Comparison of ENCODE assay signal across 20 cellular contexts in the genomic region with DNA sequence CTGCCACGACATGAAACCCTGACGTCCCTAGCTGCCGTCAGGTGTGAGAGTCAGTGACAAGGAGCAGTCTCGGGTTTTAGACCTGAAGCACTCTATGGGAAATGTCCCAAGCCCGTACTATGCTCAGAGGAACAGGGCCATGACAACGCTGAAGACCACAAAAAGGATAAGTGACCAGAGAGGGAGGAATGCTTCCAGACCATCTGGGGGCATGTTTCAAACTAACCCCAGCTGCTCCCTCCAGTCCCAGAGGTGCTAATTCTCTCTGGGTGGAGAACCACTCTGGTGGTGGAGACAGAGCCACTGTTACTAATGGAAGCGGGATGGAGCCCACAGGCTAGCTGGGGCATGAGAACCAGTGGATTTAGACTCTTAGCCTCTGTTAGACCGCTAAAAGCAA. TPM values are rescaled to one million over a fixed set of nuclear protein-coding genes. Genes with fewer than 3 reads are reported as not detected.
DNase-seq lines count a peak whose midpoint lies in the region; ATAC-seq and TF ChIP-seq lines count a peak whose summit lies in the region.
"Had no signal": no experiment of that assay in that cellular context is flagged by ENCODE, and none has a peak within 500 bp of the region (broad histone marks: within the 10 kb centered on the region; RNA-seq: fewer than 3 reads in every experiment).

No MANE protein-coding gene starts in this region.

- H3K4me1 Mint-ChIP-seq in activated CD8-positive, alpha-beta memory T cell treated with anti-CD3 and anti-CD28 coated beads, Interleukin-2, amount 10 ng/mL, durations not matched to agents 7 days and 5 days: peaks cover 63% of the 10 kb centered on the region
- peaks cover 50% of the 10 kb centered on the region for H3K4me1 Mint-ChIP-seq in activated T-helper 2 cell treated with anti-CD3 and anti-CD28 coated beads, Interferon-gamma antibody, Interleukin-2, Interleukin-4, amounts not matched to agents 10 μg/mL and 5 μg/mL and 100 μg/mL, durations not matched to agents 14 hours and 24 hours and 36 hours (ENCODE audit: low read depth)
- peaks cover 31% of the 10 kb centered on the region for H3K4me1 Mint-ChIP-seq in glutamatergic neuron (ENCODE audit: low read depth, unreplicated experiment)

- CTCF ChIA-PET in activated CD8-positive, alpha-beta memory T cell treated with anti-CD3 and anti-CD28 coated beads, Interleukin-2, amount 10 ng/mL, durations not matched to agents 7 days and 5 days (lab: Charles Lee): no interaction called here

- no peak for ATAC-seq in activated CD8-positive, alpha-beta memory T cell treated with anti-CD3 and anti-CD28 coated beads, Interleukin-2, amount 10 ng/mL, durations not matched to agents 7 days and 5 days
- no peak for ATAC-seq in HG02610 (IDR thresholded peaks at IDR 0.05; ENCODE audit: unreplicated experiment)
- no peak for ATAC-seq in GM19328 (IDR thresholded peaks at IDR 0.05; ENCODE audit: unreplicated experiment)
- ATAC-seq in HG03354 (IDR thresholded peaks at IDR 0.05; ENCODE audit: poor library complexity, severe bottlenecking, unreplicated experiment): no peak

- H3K9me3 Mint-ChIP-seq in activated CD8-positive, alpha-beta memory T cell treated with anti-CD3 and anti-CD28 coated beads, Interleukin-2, amount 10 ng/mL, durations not matched to agents 7 days and 5 days (ENCODE audit: low read depth): no peaks in the 10 kb centered on the region
- H3K9me3 Mint-ChIP-seq in activated T-helper 2 cell treated with anti-CD3 and anti-CD28 coated beads, Interferon-gamma antibody, Interleukin-2, Interleukin-4, amounts not matched to agents 10 μg/mL and 5 μg/mL and 100 μg/mL, durations not matched to agents 14 hours and 24 hours and 36 hours: no peaks in the 10 kb centered on the region
- peaks cover 4% of the 10 kb centered on the region for H3K9me3 Mint-ChIP-seq in glutamatergic neuron (ENCODE audit: unreplicated experiment)

- intact Hi-C loops in activated T-helper 2 cell treated with anti-CD3 and anti-CD28 coated beads, Interferon-gamma antibody, Interleukin-2, Interleukin-4, amounts not matched to agents 10 μg/mL and 5 μg/mL and 100 μg/mL, durations not matched to agents 14 hours and 24 hours and 36 hours (cut with micrococcal nuclease): no loop called here

- H3K36me3 Mint-ChIP-seq in activated CD8-positive, alpha-beta memory T cell treated with anti-CD3 and anti-CD28 coated beads, Interleukin-2, amount 10 ng/mL, durations not matched to agents 7 days and 5 days: peaks cover 73% of the 10 kb centered on the region
- peaks cover 87% of the 10 kb centered on the region for H3K36me3 Mint-ChIP-seq in activated T-helper 2 cell treated with anti-CD3 and anti-CD28 coated beads, Interferon-gamma antibody, Interleukin-2, Interleukin-4, amounts not matched to agents 10 μg/mL and 5 μg/mL and 100 μg/mL, durations not matched to agents 14 hours and 24 hours and 36 hours (ENCODE audit: low read depth)
- H3K36me3 Mint-ChIP-seq in glutamatergic neuron (ENCODE audit: unreplicated experiment): no peaks in the 10 kb centered on the region

- no peak for DNase-seq in activated CD8-positive, alpha-beta memory T cell treated with anti-CD3 and anti-CD28 coated beads, Interleukin-2, amount 10 ng/mL, durations not matched to agents 7 days and 5 days
- no peak for DNase-seq in activated CD8-positive, alpha-beta memory T cell treated with anti-CD3 and anti-CD28 coated beads, Interleukin-2, amount 50 U/mL, for 48 hours
- no peak for DNase-seq in activated T-helper 2 cell treated with anti-CD3 and anti-CD28 coated beads, Interferon-gamma antibody, Interleukin-2, Interleukin-4, amounts not matched to agents 10 μg/mL and 5 μg/mL and 100 μg/mL, durations not matched to agents 14 hours and 24 hours and 36 hours (ENCODE audit: low spot score)
- DNase-seq in glutamatergic neuron (peak; percentile 72), HK-2 (ENCODE audit: unreplicated experiment) (no peak)
- DNase-seq: 8988T; BE2C; Calu3; CD4-positive, alpha-beta memory T cell; DMS53; Karpas-422; NCI-H1105; NCI-H1694; NCI-H524; Peyer's patch; Right ventricle myocardium superior; SK-N-SH had no signal

- no peak for TF ChIP-seq CTCF in glutamatergic neuron (IDR thresholded peaks at IDR 0.05; ENCODE audit: partially characterized antibody, unreplicated experiment)

- H3K27ac Mint-ChIP-seq in activated CD8-positive, alpha-beta memory T cell treated with anti-CD3 and anti-CD28 coated beads, Interleukin-2, amount 10 ng/mL, durations not matched to agents 7 days and 5 days: peak overlapping the region; percentile 31
- H3K27ac Mint-ChIP-seq in activated T-helper 2 cell treated with anti-CD3 and anti-CD28 coated beads, Interferon-gamma antibody, Interleukin-2, Interleukin-4, amounts not matched to agents 10 μg/mL and 5 μg/mL and 100 μg/mL, durations not matched to agents 14 hours and 24 hours and 36 hours: peak overlapping the region; percentile 9
- peak overlapping the region; percentile 94 for H3K27ac Mint-ChIP-seq in glutamatergic neuron (ENCODE audit: unreplicated experiment)

- no peak overlapping the region for H3K4me3 Mint-ChIP-seq in activated CD8-positive, alpha-beta memory T cell treated with anti-CD3 and anti-CD28 coated beads, Interleukin-2, amount 10 ng/mL, durations not matched to agents 7 days and 5 days
- no peak overlapping the region for H3K4me3 Mint-ChIP-seq in activated T-helper 2 cell treated with anti-CD3 and anti-CD28 coated beads, Interferon-gamma antibody, Interleukin-2, Interleukin-4, amounts not matched to agents 10 μg/mL and 5 μg/mL and 100 μg/mL, durations not matched to agents 14 hours and 24 hours and 36 hours (ENCODE audit: low read depth)
- peak overlapping the region; percentile 78 for H3K4me3 Mint-ChIP-seq in glutamatergic neuron (ENCODE audit: unreplicated experiment)
- H3K4me3 Mint-ChIP-seq: CD4-positive, alpha-beta memory T cell had no signal

- no peaks in the 10 kb centered on the region for H3K27me3 Mint-ChIP-seq in activated CD8-positive, alpha-beta memory T cell treated with anti-CD3 and anti-CD28 coated beads, Interleukin-2, amount 10 ng/mL, durations not matched to agents 7 days and 5 days
- no peaks in the 10 kb centered on the region for H3K27me3 Mint-ChIP-seq in activated T-helper 2 cell treated with anti-CD3 and anti-CD28 coated beads, Interferon-gamma antibody, Interleukin-2, Interleukin-4, amounts not matched to agents 10 μg/mL and 5 μg/mL and 100 μg/mL, durations not matched to agents 14 hours and 24 hours and 36 hours (ENCODE audit: low read depth)
- H3K27me3 Mint-ChIP-seq in glutamatergic neuron (ENCODE audit: unreplicated experiment): peaks cover 4% of the 10 kb centered on the region
- H3K27me3 Mint-ChIP-seq: CD4-positive, alpha-beta memory T cell had no signal

RNA-seq across cellular contexts. Expression of gene AURKA, which starts 8.7 kb away (rescaled TPM):
- total RNA-seq in activated CD8-positive, alpha-beta memory T cell treated with anti-CD3 and anti-CD28 coated beads, Interleukin-2, amount 10 ng/mL, durations not matched to agents 7 days and 5 days: 100 to 1,000 TPM; 107 to 123 TPM
- total RNA-seq in activated T-helper 2 cell treated with anti-CD3 and anti-CD28 coated beads, Interferon-gamma antibody, Interleukin-2, Interleukin-4, amounts not matched to agents 10 μg/mL and 5 μg/mL and 100 μg/mL, durations not matched to agents 14 hours and 24 hours and 36 hours: 64.8 and 71.1 TPM in 2 replicates
- 12.4 TPM for total RNA-seq in glutamatergic neuron (ENCODE audit: unreplicated experiment)

RNA-seq across cellular contexts. Expression of gene CSTF1, which starts 9.1 kb away (rescaled TPM):
- total RNA-seq in activated CD8-positive, alpha-beta memory T cell treated with anti-CD3 and anti-CD28 coated beads, Interleukin-2, amount 10 ng/mL, durations not matched to agents 7 days and 5 days: 10 to 100 TPM; 60.0 to 82.4 TPM
- 51.2 and 52.1 TPM in 2 replicates for total RNA-seq in activated T-helper 2 cell treated with anti-CD3 and anti-CD28 coated beads, Interferon-gamma antibody, Interleukin-2, Interleukin-4, amounts not matched to agents 10 μg/mL and 5 μg/mL and 100 μg/mL, durations not matched to agents 14 hours and 24 hours and 36 hours
- total RNA-seq in glutamatergic neuron (ENCODE audit: unreplicated experiment): 25.6 TPM

RNA-seq across cellular contexts. Expression of gene FAM210B, which starts 24.6 kb away (rescaled TPM):
- 1 to 10 TPM; 2.4 to 3.5 TPM for total RNA-seq in activated CD8-positive, alpha-beta memory T cell treated with anti-CD3 and anti-CD28 coated beads, Interleukin-2, amount 10 ng/mL, durations not matched to agents 7 days and 5 days
- total RNA-seq in activated T-helper 2 cell treated with anti-CD3 and anti-CD28 coated beads, Interferon-gamma antibody, Interleukin-2, Interleukin-4, amounts not matched to agents 10 μg/mL and 5 μg/mL and 100 μg/mL, durations not matched to agents 14 hours and 24 hours and 36 hours: 9.2 TPM in 2 replicates
- total RNA-seq in glutamatergic neuron (ENCODE audit: unreplicated experiment): 86.1 TPM

RNA-seq across cellular contexts. Expression of gene CASS4, which starts 28.7 kb away (rescaled TPM):
- 10 to 100 TPM; 10.9 to 21.8 TPM for total RNA-seq in activated CD8-positive, alpha-beta memory T cell treated with anti-CD3 and anti-CD28 coated beads, Interleukin-2, amount 10 ng/mL, durations not matched to agents 7 days and 5 days
- total RNA-seq in activated T-helper 2 cell treated with anti-CD3 and anti-CD28 coated beads, Interferon-gamma antibody, Interleukin-2, Interleukin-4, amounts not matched to agents 10 μg/mL and 5 μg/mL and 100 μg/mL, durations not matched to agents 14 hours and 24 hours and 36 hours: 4.6 and 4.7 TPM in 2 replicates
- total RNA-seq in glutamatergic neuron (ENCODE audit: unreplicated experiment): not detected

Comparison
In these comparisons a context has a peak if more than half of its experiments do, and no peak if none do; other contexts are left out.
1. H3K27ac Mint-ChIP-seq: peak in every context shown above with its lines; median percentile 94 in glutamatergic neuron; 31 in activated CD8-positive, alpha-beta memory T cell treated with anti-CD3 and anti-CD28 coated beads, Interleukin-2, amount 10 ng/mL, durations not matched to agents 7 days and 5 days; 9 in activated T-helper 2 cell treated with anti-CD3 and anti-CD28 coated beads, Interferon-gamma antibody, Interleukin-2, Interleukin-4, amounts not matched to agents 10 μg/mL and 5 μg/mL and 100 μg/mL, durations not matched to agents 14 hours and 24 hours and 36 hours.